In genomic region chr10:81534991-81535390, GRCh38 we compare ENCODE assay signal across 5 cellular contexts.
"Had no signal": no experiment of that assay in that cellular context is flagged by ENCODE, and none has a peak within 500 bp of the region (broad histone marks: within the 10 kb centered on the region; RNA-seq: fewer than 3 reads in every experiment).

No MANE protein-coding gene starts in this region.

- DNase-seq: H9, HCEC 1CT, KBM-7 had no signal

- H3K27ac ChIP-seq: HL-60 had no signal

- H3K4me3 ChIP-seq: GM23338 had no signal
